Comparison of ENCODE assay signal across 20 cellular contexts in genomic region chr5:149944666-149945065, GRCh38. TPM values are rescaled to one million over a fixed set of nuclear protein-coding genes. Genes with fewer than 3 reads are reported as not detected.
"Had no signal": no experiment of that assay in that cellular context is flagged by ENCODE, and none has a peak within 500 bp of the region (broad histone marks: within the 10 kb centered on the region; RNA-seq: fewer than 3 reads in every experiment).

Gene PDE6A, minus strand, starts transcription at chr5:149944793. Its CDS starts 120 bp downstream, at chr5:149944673.

- H3K4me3 ChIP-seq: coronary artery, lung, psoas muscle, spleen, tibial nerve had no signal

- H3K9me3 ChIP-seq: psoas muscle, spleen, tibial nerve had no signal

- ATAC-seq: activated CD4-positive, alpha-beta T cell treated with anti-CD3 and anti-CD28 coated beads for 36 hours; activated CD8-positive, alpha-beta T cell treated with anti-CD3 and anti-CD28 coated beads for 36 hours; natural killer cell treated with Interleukin-12 subunit alpha and Interleukin-12 subunit beta and Interleukin-15 and Interleukin-18, amount 100 ng/mL, for 72 hours; psoas muscle; sciatic nerve; stimulated activated memory B cell treated with anti-CD40 and anti-IgM and Interleukin-4, amounts not matched to agents 10 μg/mL and 1 μg/mL and 100 μg/mL, for 72 hours; T-cell had no signal

- H3K27ac ChIP-seq: coronary artery, psoas muscle, spleen, tibial nerve had no signal

- H3K4me1 ChIP-seq: psoas muscle had no signal

- H3K36me3 ChIP-seq: spleen, tibial nerve had no signal

- H3K27me3 ChIP-seq: tibial nerve had no signal

- DNase-seq: activated CD4-positive, alpha-beta T cell treated with anti-CD3 and anti-CD28 coated beads for 36 hours; activated CD8-positive, alpha-beta memory T cell treated with anti-CD3 and anti-CD28 coated beads, Interleukin-2, amount 50 U/mL, for 48 hours; activated CD8-positive, alpha-beta T cell treated with anti-CD3 and anti-CD28 coated beads for 36 hours; activated naive CD4-positive, alpha-beta T cell treated with anti-CD3 and anti-CD28 coated beads for 36 hours; effector CD8-positive, alpha-beta T cell; nucleus accumbens; psoas muscle; spleen; stimulated activated CD4-positive, alpha-beta T cell treated with anti-CD3 and anti-CD28 coated beads, Interleukin-1b, Interleukin-23, amount 100 ng/mL, for 48 hours; T-cell; T1000 had no signal

RNA-seq across cellular contexts. Expression of gene PDE6A, which starts in this region (rescaled TPM):
- total RNA-seq: activated CD4-positive, alpha-beta T cell treated with anti-CD3 and anti-CD28 coated beads for 36 hours; activated CD8-positive, alpha-beta T cell treated with anti-CD3 and anti-CD28 coated beads for 36 hours; activated naive CD4-positive, alpha-beta T cell treated with anti-CD3 and anti-CD28 coated beads for 36 hours; glomerular endothelial cell; mucosa of gallbladder; natural killer cell treated with Interleukin-12 subunit alpha and Interleukin-12 subunit beta and Interleukin-15 and Interleukin-18, amount 100 ng/mL, for 72 hours; sciatic nerve; spleen; subcutaneous adipose tissue; T-cell had no signal
- polyA plus RNA-seq: spleen had no signal
